Comparison of ENCODE assay signal across 14 cellular contexts in the genomic region with DNA sequence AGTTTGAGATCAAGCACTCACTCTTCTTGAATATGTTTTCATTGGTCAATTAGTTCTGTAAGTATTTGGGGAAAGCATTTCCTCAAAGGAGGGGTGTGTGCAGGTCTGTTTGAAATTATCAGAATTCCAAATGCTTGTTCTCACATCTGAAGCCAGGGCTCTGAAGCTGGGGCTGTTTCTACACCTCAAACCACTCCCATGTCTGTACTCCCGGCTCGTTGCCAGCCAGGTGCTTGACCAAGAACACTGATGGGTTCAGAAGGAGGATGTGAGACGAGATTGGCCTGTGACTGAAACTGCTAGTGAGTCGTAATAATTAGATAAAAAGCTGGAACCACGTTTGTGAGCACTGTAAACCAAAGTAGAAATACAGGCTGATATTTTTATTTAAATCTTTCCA.
DNase-seq lines count a peak whose midpoint lies in the region; ATAC-seq and TF ChIP-seq lines count a peak whose summit lies in the region.
"Had no signal": no experiment of that assay in that cellular context is flagged by ENCODE, and none has a peak within 500 bp of the region (broad histone marks: within the 10 kb centered on the region; RNA-seq: fewer than 3 reads in every experiment).

No MANE protein-coding gene starts in this region.

- H3K4me3 Mint-ChIP-seq in activated T-cell treated with anti-CD3 and anti-CD28 coated beads, Interleukin-2, amount 50 U/mL, for 24 hours: no peak overlapping the region
- H3K4me3 Mint-ChIP-seq: CD4-positive, CD25-positive, alpha-beta regulatory T cell had no signal

- H3K4me1 Mint-ChIP-seq in activated T-cell treated with anti-CD3 and anti-CD28 coated beads, Interleukin-2, amount 50 U/mL, for 24 hours (ENCODE audit: low read depth): peaks cover 9% of the 10 kb centered on the region
- H3K4me1 Mint-ChIP-seq: CD4-positive, CD25-positive, alpha-beta regulatory T cell had no signal

- H3K36me3 Mint-ChIP-seq in activated T-cell treated with anti-CD3 and anti-CD28 coated beads, Interleukin-2, amount 50 U/mL, for 24 hours (ENCODE audit: low read depth): no peaks in the 10 kb centered on the region
- H3K36me3 Mint-ChIP-seq: CD4-positive, CD25-positive, alpha-beta regulatory T cell had no signal

- H3K36me3 ChIP-seq in lower lobe of right lung (no peaks in the 10 kb centered on the region), sigmoid colon (no peaks in the 10 kb centered on the region), esophagus squamous epithelium (no peaks in the 10 kb centered on the region)

- intact Hi-C loops in lower lobe of right lung (cut with DNase I) (no loop called here), sigmoid colon (cut with DNase I) (no loop called here), esophagus squamous epithelium (cut with DNase I) (no loop called here)

- H3K9me3 ChIP-seq in lower lobe of right lung (no peaks in the 10 kb centered on the region), sigmoid colon (no peaks in the 10 kb centered on the region), esophagus squamous epithelium (no peaks in the 10 kb centered on the region)

- H3K27me3 ChIP-seq in lower lobe of right lung (ENCODE audit: low read depth) (no peaks in the 10 kb centered on the region), sigmoid colon (peaks cover 0 to 34% (median 0%) of the 10 kb centered on the region in 3 donors), esophagus squamous epithelium (peaks cover 0 to 6% (median 0%) of the 10 kb centered on the region in 4 donors)

- TF ChIP-seq EP300 in sigmoid colon (IDR thresholded peaks at IDR 0.05): no peak

- no peaks in the 10 kb centered on the region for H3K4me1 ChIP-seq in lower lobe of right lung
- no peaks in the 10 kb centered on the region for H3K4me1 ChIP-seq in sigmoid colon
- peaks cover 0 to 7% (median 0%) of the 10 kb centered on the region in 3 donors for H3K4me1 ChIP-seq in esophagus squamous epithelium

- TF ChIP-seq CTCF in lower lobe of right lung (IDR thresholded peaks at IDR 0.05) (no peak), sigmoid colon (IDR thresholded peaks at IDR 0.05) (no peak), esophagus squamous epithelium (IDR thresholded peaks at IDR 0.05) (no peak), GM13977 (IDR thresholded peaks at IDR 0.05; ENCODE audit: extremely low read depth, insufficient read depth, missing control alignments) (no peak)

- TF ChIP-seq POLR2A in sigmoid colon (IDR thresholded peaks at IDR 0.05) (no peak), esophagus squamous epithelium (IDR thresholded peaks at IDR 0.05) (no peak)

- no peak overlapping the region for H3K27ac Mint-ChIP-seq in activated T-cell treated with anti-CD3 and anti-CD28 coated beads, Interleukin-2, amount 50 U/mL, for 24 hours
- H3K27ac Mint-ChIP-seq: CD4-positive, CD25-positive, alpha-beta regulatory T cell had no signal

- no peaks in the 10 kb centered on the region for H3K9me3 Mint-ChIP-seq in activated T-cell treated with anti-CD3 and anti-CD28 coated beads, Interleukin-2, amount 50 U/mL, for 24 hours

- H3K4me3 ChIP-seq in lower lobe of right lung (no peak overlapping the region), sigmoid colon (no peak overlapping the region), esophagus squamous epithelium (no peak overlapping the region)
- H3K4me3 ChIP-seq: GM23248 had no signal

- H3K27me3 Mint-ChIP-seq in activated T-cell treated with anti-CD3 and anti-CD28 coated beads, Interleukin-2, amount 50 U/mL, for 24 hours: peaks cover 10% of the 10 kb centered on the region
- H3K27me3 Mint-ChIP-seq: CD4-positive, CD25-positive, alpha-beta regulatory T cell had no signal

- in situ Hi-C loops in GM13977 (cut with MboI; ENCODE audit: low pct_unique_long_range_greater_than_20kb, low sequenced_read_pairs, unreplicated experiment): no loop called here

- peak; percentile 12 for DNase-seq in activated T-cell treated with anti-CD3 and anti-CD28 coated beads, Interleukin-2, amount 50 U/mL, for 24 hours
- no peak for DNase-seq in activated T-cell treated with anti-CD3 and anti-CD28 coated beads, Interleukin-2, amount 50 U/mL, for 48 hours
- DNase-seq in lower lobe of right lung: peak; percentile 85
- DNase-seq in sigmoid colon: peak; percentile 6
- no peak for DNase-seq in esophagus squamous epithelium (lab: John Stamatoyannopoulos, UW)
- no peak for DNase-seq in NCI-H2171 treated with DMSO at 0.1 percent for 48 hours (lab: John Stamatoyannopoulos, UW)
- no peak for DNase-seq in activated CD4-positive, alpha-beta T cell treated with anti-CD3 and anti-CD28 coated beads, Interleukin-2, amount 50 U/mL, for 48 hours
- no peak for DNase-seq in GM13977 (ENCODE audit: low spot score)
- DNase-seq: CD4-positive, CD25-positive, alpha-beta regulatory T cell; DMS 273 treated with DMSO at 0.1 percent for 48 hours; GM23248 had no signal

- ATAC-seq in lower lobe of right lung: peak; percentile 80 to 82
- ATAC-seq: HCT116 had no signal

- WGBS in sigmoid colon, 2 donors: 56 to 73% methylated on average over 5 of the region's 5 CpGs
- WGBS in esophagus squamous epithelium, 2 donors: 41 to 48% methylated on average over 5 of the region's 5 CpGs

- H3K27ac ChIP-seq in lower lobe of right lung (no peak overlapping the region), sigmoid colon (no peak overlapping the region), esophagus squamous epithelium (no peak overlapping the region)
- H3K27ac ChIP-seq: 22Rv1, GM23248, HL-60 had no signal

Comparison
In these comparisons a context has a peak if more than half of its experiments do, and no peak if none do; other contexts are left out.
1. DNase-seq: peak in activated T-cell treated with anti-CD3 and anti-CD28 coated beads, Interleukin-2, amount 50 U/mL, for 24 hours (single experiment), lower lobe of right lung (single experiment) and sigmoid colon (single experiment); none in activated T-cell treated with anti-CD3 and anti-CD28 coated beads, Interleukin-2, amount 50 U/mL, for 48 hours (0 of 2), esophagus squamous epithelium (single experiment), NCI-H2171 treated with DMSO at 0.1 percent for 48 hours (single experiment), activated CD4-positive, alpha-beta T cell treated with anti-CD3 and anti-CD28 coated beads, Interleukin-2, amount 50 U/mL, for 48 hours (0 of 2) and GM13977 (single experiment).